In genomic region chr6:138187156-138187555, GRCh38 we compare ENCODE assay signal across 27 cellular contexts. TPM values are rescaled to one million over a fixed set of nuclear protein-coding genes. Genes with fewer than 3 reads are reported as not detected.
"Had no signal": no experiment of that assay in that cellular context is flagged by ENCODE, and none has a peak within 500 bp of the region (broad histone marks: within the 10 kb centered on the region; RNA-seq: fewer than 3 reads in every experiment).

No MANE protein-coding gene starts in this region.

- H3K36me3 ChIP-seq: cardiac muscle cell, MG63, Peyer's patch, SJCRH30 had no signal

- FAIRE-seq: astrocyte had no signal

- H3K9me3 ChIP-seq: MG63, Peyer's patch, SJCRH30, SK-N-SH had no signal

- H3K9ac ChIP-seq: SK-N-SH had no signal

- H3K4me3 ChIP-seq: cardiac muscle cell, MG63, Peyer's patch, SJCRH30 had no signal

- ATAC-seq: activated CD8-positive, alpha-beta memory T cell treated with anti-CD3 and anti-CD28 coated beads, Interleukin-2, amount 10 ng/mL, durations not matched to agents 7 days and 5 days; activated naive CD4-positive, alpha-beta T cell treated with anti-CD3 and anti-CD28 coated beads, Interleukin-2, amount 50 U/mL, for 72 hours; activated naive CD8-positive, alpha-beta T cell treated with anti-CD3 and anti-CD28 coated beads, Interleukin-2, amount 50 U/mL, for 24 hours; WTC11 had no signal

- H3K4me2 ChIP-seq: SK-N-SH had no signal

- H3K27me3 ChIP-seq: cardiac muscle cell, MG63, Peyer's patch, SJCRH30 had no signal

- DNase-seq: activated CD4-positive, alpha-beta T cell treated with anti-CD3 and anti-CD28 coated beads for 48 hours; activated CD4-positive, alpha-beta T cell treated with anti-CD3 and anti-CD28 coated beads, Interleukin-2, amount 50 U/mL, for 48 hours; activated CD4-positive, CD25-positive, alpha-beta regulatory T cell treated with anti-CD3 and anti-CD28 coated beads, Interleukin-2, amount 50 U/mL, for 72 hours; activated CD8-positive, alpha-beta memory T cell treated with anti-CD3 and anti-CD28 coated beads, Interleukin-2, amount 10 ng/mL, durations not matched to agents 7 days and 5 days; activated effector memory CD4-positive, alpha-beta T cell treated with anti-CD3 and anti-CD28 coated beads, Interleukin-2, amount 50 U/mL, for 16 hours; activated naive CD4-positive, alpha-beta T cell treated with Interleukin-2 at 50 U/mL for 16 hours; activated naive CD8-positive, alpha-beta T cell treated with anti-CD3 and anti-CD28 coated beads, Interleukin-2, amount 50 U/mL, for 24 hours; activated T-cell treated with anti-CD3 and anti-CD28 coated beads, Interleukin-2, amount 50 U/mL, for 24 hours; amniotic stem cell; MG63; MV-4-11; NCI-H1092 treated with DMSO at 0.1 percent for 48 hours; NCI-H1417 treated with DMSO at 0.1 percent for 48 hours; NCI-H1694; NCI-H2029; NCI-H2107; NCI-H345; NCI-H510A; Peyer's patch; Right ventricle myocardium superior; SJCRH30; SK-N-SH had no signal

- H3K27ac ChIP-seq: cardiac muscle cell, Peyer's patch, RWPE1, SJCRH30 had no signal

RNA-seq across cellular contexts. Expression of gene ARFGEF3, which starts 25.4 kb away (rescaled TPM):
- polyA plus RNA-seq: SK-N-SH had no signal

RNA-seq across cellular contexts. Expression of gene PBOV1, which starts 31.1 kb away (rescaled TPM):
- total RNA-seq: activated CD8-positive, alpha-beta memory T cell treated with anti-CD3 and anti-CD28 coated beads, Interleukin-2, amount 10 ng/mL, durations not matched to agents 7 days and 5 days; activated naive CD4-positive, alpha-beta T cell treated with anti-CD3 and anti-CD28 coated beads, Interleukin-2, amount 50 U/mL, for 72 hours; astrocyte; cardiac muscle cell; Peyer's patch; Right ventricle myocardium superior; SJCRH30; WTC11 had no signal
- polyA plus RNA-seq: cardiac muscle cell, SK-N-SH had no signal
